In the genomic region with DNA sequence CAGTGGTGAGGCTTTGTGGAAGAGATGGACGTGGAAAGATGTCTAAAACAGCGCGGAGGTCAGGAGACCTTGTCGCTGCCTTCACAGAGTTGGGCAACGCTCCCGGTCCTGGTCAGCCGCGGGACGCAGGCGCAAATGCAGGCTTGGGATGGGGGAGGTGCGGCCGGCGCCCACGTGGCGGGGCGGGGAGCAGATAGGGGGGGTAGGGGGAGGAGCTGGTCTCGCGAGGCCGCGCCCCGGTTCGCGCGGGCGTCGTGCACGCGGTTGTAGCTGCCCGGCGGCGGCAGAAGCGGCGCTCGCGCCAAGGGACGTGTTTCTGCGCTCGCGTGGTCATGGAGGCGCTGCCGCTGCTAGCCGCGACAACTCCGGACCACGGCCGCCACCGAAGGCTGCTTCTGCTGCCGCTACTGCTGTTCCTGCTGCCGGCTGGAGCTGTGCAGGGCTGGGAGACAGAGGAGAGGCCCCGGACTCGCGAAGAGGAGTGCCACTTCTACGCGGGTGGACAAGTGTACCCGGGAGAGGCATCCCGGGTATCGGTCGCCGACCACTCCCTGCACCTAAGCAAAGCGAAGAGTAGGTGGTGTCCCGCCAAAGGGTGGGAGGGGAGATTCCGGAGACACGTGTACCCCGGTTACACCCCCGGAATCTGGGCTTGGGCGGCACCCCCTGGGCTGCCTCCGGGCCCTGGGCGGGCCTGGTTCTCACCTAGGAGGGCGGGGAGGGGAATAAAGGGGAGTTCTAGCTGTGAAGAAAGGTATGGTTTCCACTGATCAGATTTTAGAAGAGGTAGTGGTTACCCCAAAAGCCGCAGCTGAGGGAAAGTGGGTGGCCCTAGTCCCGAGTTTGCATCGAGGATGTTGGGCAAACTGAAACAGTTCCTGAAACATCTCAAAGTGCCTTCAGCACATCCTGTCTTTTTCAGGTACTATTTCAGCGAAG, we compare ENCODE assay signal across 1 cellular context.
TF ChIP-seq lines count a peak whose summit lies in the region.

TSS of gene PRDX4 (plus strand) at position 255 of the 939 bp plus-strand sequence. CDS start at position 333, 78 bp downstream.

TF ChIP-seq in HEK293, 187 proteins besides CTCF, POLR2A, EP300 and RAD21 (continued from another document and continues in another):
- TF ChIP-seq, protein P1, sequence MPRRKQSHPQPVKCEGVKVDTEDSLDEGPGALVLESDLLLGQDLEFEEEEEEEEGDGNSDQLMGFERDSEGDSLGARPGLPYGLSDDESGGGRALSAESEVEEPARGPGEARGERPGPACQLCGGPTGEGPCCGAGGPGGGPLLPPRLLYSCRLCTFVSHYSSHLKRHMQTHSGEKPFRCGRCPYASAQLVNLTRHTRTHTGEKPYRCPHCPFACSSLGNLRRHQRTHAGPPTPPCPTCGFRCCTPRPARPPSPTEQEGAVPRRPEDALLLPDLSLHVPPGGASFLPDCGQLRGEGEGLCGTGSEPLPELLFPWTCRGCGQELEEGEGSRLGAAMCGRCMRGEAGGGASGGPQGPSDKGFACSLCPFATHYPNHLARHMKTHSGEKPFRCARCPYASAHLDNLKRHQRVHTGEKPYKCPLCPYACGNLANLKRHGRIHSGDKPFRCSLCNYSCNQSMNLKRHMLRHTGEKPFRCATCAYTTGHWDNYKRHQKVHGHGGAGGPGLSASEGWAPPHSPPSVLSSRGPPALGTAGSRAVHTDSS (tag by site-specific recombination; IDR thresholded peaks at IDR 0.05): no peak
- TF ChIP-seq ZSCAN16 (tag by site-specific recombination; IDR thresholded peaks at IDR 0.05) (no peak), ZNF138 (tag by site-specific recombination; IDR thresholded peaks at IDR 0.05; ENCODE audit: borderline replicate concordance) (no peak), YY2 (tag by site-specific recombination; IDR thresholded peaks at IDR 0.05) (no peak), ZNF518A (tag by site-specific recombination; conservative IDR thresholded peaks at IDR 0.05; ENCODE audit: low read depth) (no peak), ZNF624 (tag by site-specific recombination; IDR thresholded peaks at IDR 0.05) (no peak), GLI4 (tag by site-specific recombination; IDR thresholded peaks at IDR 0.05) (no peak), PATZ1 (tag by site-specific recombination; IDR thresholded peaks at IDR 0.05) (peak; percentile 84), ZFP3 (tag by site-specific recombination; IDR thresholded peaks at IDR 0.05; ENCODE audit: low read depth) (no peak), EGR2 (tag by site-specific recombination; IDR thresholded peaks at IDR 0.05; ENCODE audit: low read depth) (no peak; the same call in 1 of the 2 replicates), ZNF48 (tag by site-specific recombination; IDR thresholded peaks at IDR 0.05) (no peak), ZFP69B (tag by site-specific recombination; IDR thresholded peaks at IDR 0.05) (no peak), GLI2 (tag by site-specific recombination; IDR thresholded peaks at IDR 0.05; ENCODE audit: borderline replicate concordance, low read depth) (no peak), SETDB1 (IDR thresholded peaks at IDR 0.05; ENCODE audit: insufficient read length, low read length) (no peak), ZNF311 (tag by site-specific recombination; IDR thresholded peaks at IDR 0.05; ENCODE audit: borderline replicate concordance) (no peak), ZNF530 (tag by site-specific recombination; IDR thresholded peaks at IDR 0.05; ENCODE audit: low read depth) (no peak), ZNF544 (tag by site-specific recombination; IDR thresholded peaks at IDR 0.05) (no peak), KLF8 (tag by site-specific recombination; IDR thresholded peaks at IDR 0.05) (peak; percentile 53; the same call in 1 of the 2 replicates), ZNF404 (tag by site-specific recombination; IDR thresholded peaks at IDR 0.05) (no peak), REPIN1 (tag by site-specific recombination; IDR thresholded peaks at IDR 0.05; ENCODE audit: low read depth) (no peak), ZNF174 (tag by site-specific recombination; IDR thresholded peaks at IDR 0.05) (no peak), KLF7 (tag by site-specific recombination; IDR thresholded peaks at IDR 0.05; ENCODE audit: borderline replicate concordance) (no peak; the same call in 1 of the 2 replicates), ZNF585B (tag by site-specific recombination; IDR thresholded peaks at IDR 0.05) (no peak), IKZF3 (tag by site-specific recombination; IDR thresholded peaks at IDR 0.05) (no peak), ZFHX2 (tag by site-specific recombination; conservative IDR thresholded peaks at IDR 0.05) (peak; percentile 73), ZNF2 (tag by site-specific recombination; IDR thresholded peaks at IDR 0.05) (peak; percentile 77; the same call in 1 of the 2 replicates), ZNF747 (tag by site-specific recombination; IDR thresholded peaks at IDR 0.05) (no peak), KLF9 (tag by site-specific recombination; IDR thresholded peaks at IDR 0.05; ENCODE audit: low read depth) (peak; percentile 67), ZNF274 (IDR thresholded peaks at IDR 0.05; ENCODE audit: low read length) (no peak), ZNF274 (tag by site-specific recombination; IDR thresholded peaks at IDR 0.05; ENCODE audit: borderline replicate concordance) (no peak)
- TF ChIP-seq, protein P2, sequence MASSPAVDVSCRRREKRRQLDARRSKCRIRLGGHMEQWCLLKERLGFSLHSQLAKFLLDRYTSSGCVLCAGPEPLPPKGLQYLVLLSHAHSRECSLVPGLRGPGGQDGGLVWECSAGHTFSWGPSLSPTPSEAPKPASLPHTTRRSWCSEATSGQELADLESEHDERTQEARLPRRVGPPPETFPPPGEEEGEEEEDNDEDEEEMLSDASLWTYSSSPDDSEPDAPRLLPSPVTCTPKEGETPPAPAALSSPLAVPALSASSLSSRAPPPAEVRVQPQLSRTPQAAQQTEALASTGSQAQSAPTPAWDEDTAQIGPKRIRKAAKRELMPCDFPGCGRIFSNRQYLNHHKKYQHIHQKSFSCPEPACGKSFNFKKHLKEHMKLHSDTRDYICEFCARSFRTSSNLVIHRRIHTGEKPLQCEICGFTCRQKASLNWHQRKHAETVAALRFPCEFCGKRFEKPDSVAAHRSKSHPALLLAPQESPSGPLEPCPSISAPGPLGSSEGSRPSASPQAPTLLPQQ (tag by site-specific recombination; IDR thresholded peaks at IDR 0.05): peak; percentile 41; the same call in 1 of the 2 replicates
- TF ChIP-seq, protein P3, sequence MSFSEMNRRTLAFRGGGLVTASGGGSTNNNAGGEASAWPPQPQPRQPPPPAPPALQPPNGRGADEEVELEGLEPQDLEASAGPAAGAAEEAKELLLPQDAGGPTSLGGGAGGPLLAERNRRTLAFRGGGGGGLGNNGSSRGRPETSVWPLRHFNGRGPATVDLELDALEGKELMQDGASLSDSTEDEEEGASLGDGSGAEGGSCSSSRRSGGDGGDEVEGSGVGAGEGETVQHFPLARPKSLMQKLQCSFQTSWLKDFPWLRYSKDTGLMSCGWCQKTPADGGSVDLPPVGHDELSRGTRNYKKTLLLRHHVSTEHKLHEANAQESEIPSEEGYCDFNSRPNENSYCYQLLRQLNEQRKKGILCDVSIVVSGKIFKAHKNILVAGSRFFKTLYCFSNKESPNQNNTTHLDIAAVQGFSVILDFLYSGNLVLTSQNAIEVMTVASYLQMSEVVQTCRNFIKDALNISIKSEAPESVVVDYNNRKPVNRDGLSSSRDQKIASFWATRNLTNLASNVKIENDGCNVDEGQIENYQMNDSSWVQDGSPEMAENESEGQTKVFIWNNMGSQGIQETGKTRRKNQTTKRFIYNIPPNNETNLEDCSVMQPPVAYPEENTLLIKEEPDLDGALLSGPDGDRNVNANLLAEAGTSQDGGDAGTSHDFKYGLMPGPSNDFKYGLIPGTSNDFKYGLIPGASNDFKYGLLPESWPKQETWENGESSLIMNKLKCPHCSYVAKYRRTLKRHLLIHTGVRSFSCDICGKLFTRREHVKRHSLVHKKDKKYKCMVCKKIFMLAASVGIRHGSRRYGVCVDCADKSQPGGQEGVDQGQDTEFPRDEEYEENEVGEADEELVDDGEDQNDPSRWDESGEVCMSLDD (tag by site-specific recombination; IDR thresholded peaks at IDR 0.05): peak; percentile 73; the same call in 1 of the 2 replicates
- TF ChIP-seq, protein P4, sequence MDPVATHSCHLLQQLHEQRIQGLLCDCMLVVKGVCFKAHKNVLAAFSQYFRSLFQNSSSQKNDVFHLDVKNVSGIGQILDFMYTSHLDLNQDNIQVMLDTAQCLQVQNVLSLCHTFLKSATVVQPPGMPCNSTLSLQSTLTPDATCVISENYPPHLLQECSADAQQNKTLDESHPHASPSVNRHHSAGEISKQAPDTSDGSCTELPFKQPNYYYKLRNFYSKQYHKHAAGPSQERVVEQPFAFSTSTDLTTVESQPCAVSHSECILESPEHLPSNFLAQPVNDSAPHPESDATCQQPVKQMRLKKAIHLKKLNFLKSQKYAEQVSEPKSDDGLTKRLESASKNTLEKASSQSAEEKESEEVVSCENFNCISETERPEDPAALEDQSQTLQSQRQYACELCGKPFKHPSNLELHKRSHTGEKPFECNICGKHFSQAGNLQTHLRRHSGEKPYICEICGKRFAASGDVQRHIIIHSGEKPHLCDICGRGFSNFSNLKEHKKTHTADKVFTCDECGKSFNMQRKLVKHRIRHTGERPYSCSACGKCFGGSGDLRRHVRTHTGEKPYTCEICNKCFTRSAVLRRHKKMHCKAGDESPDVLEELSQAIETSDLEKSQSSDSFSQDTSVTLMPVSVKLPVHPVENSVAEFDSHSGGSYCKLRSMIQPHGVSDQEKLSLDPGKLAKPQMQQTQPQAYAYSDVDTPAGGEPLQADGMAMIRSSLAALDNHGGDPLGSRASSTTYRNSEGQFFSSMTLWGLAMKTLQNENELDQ (tag by site-specific recombination; IDR thresholded peaks at IDR 0.05; ENCODE audit: low read depth): no peak
- TF ChIP-seq, protein P5, sequence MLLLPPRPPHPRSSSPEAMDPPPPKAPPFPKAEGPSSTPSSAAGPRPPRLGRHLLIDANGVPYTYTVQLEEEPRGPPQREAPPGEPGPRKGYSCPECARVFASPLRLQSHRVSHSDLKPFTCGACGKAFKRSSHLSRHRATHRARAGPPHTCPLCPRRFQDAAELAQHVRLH (tag by site-specific recombination; IDR thresholded peaks at IDR 0.05): no peak
